Comparison of ENCODE assay signal across 19 cellular contexts in the genomic region with DNA sequence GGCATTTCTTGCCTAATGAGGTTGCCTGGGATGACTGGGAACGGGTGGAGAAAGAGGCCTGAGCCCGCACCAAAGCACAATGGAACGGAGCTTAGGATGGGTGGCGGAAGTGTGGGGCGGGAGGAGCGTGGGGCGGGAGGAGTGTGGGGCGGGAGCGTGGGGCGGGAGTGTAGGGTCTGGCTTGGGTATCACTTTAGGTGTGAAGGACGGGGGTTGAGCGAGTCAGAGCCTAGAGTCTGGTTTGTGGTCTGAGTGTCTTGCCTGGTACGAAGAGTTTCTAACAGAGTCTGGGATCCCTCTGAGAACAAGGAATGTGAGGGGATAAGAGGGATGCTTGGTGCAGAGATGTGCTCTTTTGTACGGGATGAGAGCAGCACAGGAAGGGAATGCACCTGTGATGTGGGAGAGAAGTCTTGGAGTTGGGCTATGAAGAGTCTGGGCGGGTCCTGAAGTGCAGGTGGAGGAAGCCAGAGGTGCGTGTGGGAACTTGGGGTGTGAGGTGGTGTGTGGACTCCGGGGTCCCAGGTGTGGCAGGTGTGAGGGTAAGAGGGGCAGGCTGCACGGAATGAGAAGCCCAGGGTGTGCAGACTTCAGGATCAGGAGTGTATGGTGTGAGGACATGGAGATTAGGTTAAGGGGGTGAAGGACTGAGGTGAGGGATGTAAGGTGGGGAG. TPM values are rescaled to one million over a fixed set of nuclear protein-coding genes. Genes with fewer than 3 reads are reported as not detected.
DNase-seq lines count a peak whose midpoint lies in the region; ATAC-seq and TF ChIP-seq lines count a peak whose summit lies in the region.
"Had no signal": no experiment of that assay in that cellular context is flagged by ENCODE, and none has a peak within 500 bp of the region (broad histone marks: within the 10 kb centered on the region; RNA-seq: fewer than 3 reads in every experiment).

No MANE protein-coding gene starts in this region.

- intact Hi-C loops in activated naive CD4-positive, alpha-beta T cell treated with anti-CD3 and anti-CD28 coated beads for 36 hours (cut with micrococcal nuclease) = loop anchor here (1.0 kb wide), 4 partner anchors 21 to 53 kb away; partner anchors contain the start of genes CHKB, NCAPH2 and SCO2
- intact Hi-C loops in thyroid gland (cut with DNase I) = no loop called here

- TF ChIP-seq CTCF in glutamatergic neuron (IDR thresholded peaks at IDR 0.05; ENCODE audit: partially characterized antibody, unreplicated experiment) (no peak), thyroid gland (IDR thresholded peaks at IDR 0.05) (no peak)

- H3K27ac ChIP-seq in thyroid gland = no peak overlapping the region
- H3K27ac ChIP-seq: gastrocnemius medialis, pancreas had no signal

- H3K36me3 Mint-ChIP-seq in activated naive CD4-positive, alpha-beta T cell treated with anti-CD3 and anti-CD28 coated beads for 36 hours (ENCODE audit: low read depth) = no peaks in the 10 kb centered on the region
- H3K36me3 Mint-ChIP-seq in activated CD4-positive, alpha-beta memory T cell treated with anti-CD3 and anti-CD28 coated beads, Interleukin-2, amount 10 ng/mL, durations not matched to agents 7 days and 5 days (ENCODE audit: low read depth) = no peaks in the 10 kb centered on the region
- no peaks in the 10 kb centered on the region for H3K36me3 Mint-ChIP-seq in glutamatergic neuron (ENCODE audit: unreplicated experiment)
- no peaks in the 10 kb centered on the region for H3K36me3 Mint-ChIP-seq in stimulated activated effector memory CD8-positive, alpha-beta T cell treated with anti-CD3 and anti-CD28 coated beads, Interleukin-12 subunit alpha, Interleukin-12 subunit beta, amount 100 ng/mL, for 72 hours

- H3K4me3 Mint-ChIP-seq in activated naive CD4-positive, alpha-beta T cell treated with anti-CD3 and anti-CD28 coated beads for 36 hours = peak overlapping the region; percentile 62
- H3K4me3 Mint-ChIP-seq in activated CD4-positive, alpha-beta memory T cell treated with anti-CD3 and anti-CD28 coated beads, Interleukin-2, amount 10 ng/mL, durations not matched to agents 7 days and 5 days = peak overlapping the region; percentile 39
- peak overlapping the region; percentile 50 for H3K4me3 Mint-ChIP-seq in glutamatergic neuron (ENCODE audit: unreplicated experiment)
- peak overlapping the region; percentile 70 for H3K4me3 Mint-ChIP-seq in stimulated activated effector memory CD8-positive, alpha-beta T cell treated with anti-CD3 and anti-CD28 coated beads, Interleukin-12 subunit alpha, Interleukin-12 subunit beta, amount 100 ng/mL, for 72 hours
- H3K4me3 Mint-ChIP-seq: HFFc6 had no signal

- H3K9me3 Mint-ChIP-seq in activated naive CD4-positive, alpha-beta T cell treated with anti-CD3 and anti-CD28 coated beads for 36 hours = no peaks in the 10 kb centered on the region
- no peaks in the 10 kb centered on the region for H3K9me3 Mint-ChIP-seq in activated CD4-positive, alpha-beta memory T cell treated with anti-CD3 and anti-CD28 coated beads, Interleukin-2, amount 10 ng/mL, durations not matched to agents 7 days and 5 days
- H3K9me3 Mint-ChIP-seq in glutamatergic neuron (ENCODE audit: unreplicated experiment) = peaks cover 3% of the 10 kb centered on the region
- no peaks in the 10 kb centered on the region for H3K9me3 Mint-ChIP-seq in stimulated activated effector memory CD8-positive, alpha-beta T cell treated with anti-CD3 and anti-CD28 coated beads, Interleukin-12 subunit alpha, Interleukin-12 subunit beta, amount 100 ng/mL, for 72 hours
- H3K9me3 Mint-ChIP-seq: HFFc6 had no signal

- H3K4me1 ChIP-seq in thyroid gland = peaks cover 11 to 12% of the 10 kb centered on the region in 2 donors

- TF ChIP-seq POLR2A in thyroid gland (IDR thresholded peaks at IDR 0.05) (no peak), erythroblast (IDR thresholded peaks at IDR 0.05; ENCODE audit: low read length) (no peak)

- no peaks in the 10 kb centered on the region for H3K27me3 ChIP-seq in thyroid gland
- H3K27me3 ChIP-seq: gastrocnemius medialis, pancreas had no signal

- peaks cover 13% of the 10 kb centered on the region for H3K4me1 Mint-ChIP-seq in activated naive CD4-positive, alpha-beta T cell treated with anti-CD3 and anti-CD28 coated beads for 36 hours (ENCODE audit: low read depth)
- peaks cover 26% of the 10 kb centered on the region for H3K4me1 Mint-ChIP-seq in activated CD4-positive, alpha-beta memory T cell treated with anti-CD3 and anti-CD28 coated beads, Interleukin-2, amount 10 ng/mL, durations not matched to agents 7 days and 5 days
- H3K4me1 Mint-ChIP-seq in glutamatergic neuron (ENCODE audit: low read depth, unreplicated experiment) = peaks cover 4% of the 10 kb centered on the region
- peaks cover 24% of the 10 kb centered on the region for H3K4me1 Mint-ChIP-seq in stimulated activated effector memory CD8-positive, alpha-beta T cell treated with anti-CD3 and anti-CD28 coated beads, Interleukin-12 subunit alpha, Interleukin-12 subunit beta, amount 100 ng/mL, for 72 hours

- CTCF ChIA-PET in activated naive CD4-positive, alpha-beta T cell treated with anti-CD3 and anti-CD28 coated beads for 36 hours (lab: Charles Lee) = interaction anchor here (0.5 kb wide), 1 partner anchor 20 kb away, joined by 4 read pairs; no protein-coding TSS in a partner anchor
- CTCF ChIA-PET in activated CD4-positive, alpha-beta memory T cell treated with anti-CD3 and anti-CD28 coated beads, Interleukin-2, amount 10 ng/mL, durations not matched to agents 7 days and 5 days (lab: Charles Lee) = interaction anchor here (0.7 kb wide), 1 partner anchor 36 kb away, joined by 3 read pairs; the partner anchor contains the start of gene SCO2

- no peak for DNase-seq in activated naive CD4-positive, alpha-beta T cell treated with anti-CD3 and anti-CD28 coated beads for 36 hours
- DNase-seq in activated naive CD4-positive, alpha-beta T cell (lab: John Stamatoyannopoulos, UW) = no peak
- no peak for DNase-seq in activated CD4-positive, alpha-beta memory T cell treated with anti-CD3 and anti-CD28 coated beads, Interleukin-2, amount 10 ng/mL, durations not matched to agents 7 days and 5 days
- DNase-seq in glutamatergic neuron (no peak), thyroid gland (no peak), 8988T (no peak), erythroblast (lab: John Stamatoyannopoulos, UW) (no peak)
- no peak for DNase-seq in stimulated activated effector memory CD8-positive, alpha-beta T cell treated with anti-CD3 and anti-CD28 coated beads, Interleukin-12 subunit alpha, Interleukin-12 subunit beta, amount 100 ng/mL, for 72 hours (ENCODE audit: low spot score in 2 of 2)
- DNase-seq: activated effector memory CD4-positive, alpha-beta T cell treated with anti-CD3 and anti-CD28 coated beads, Interleukin-2, amount 50 U/mL, for 16 hours; DMS79; gastrocnemius medialis; HFFc6; NCI-H1694; NCI-H510A treated with DMSO at 0.1 percent for 48 hours; PC-3; small intestine had no signal

- no peak overlapping the region for H3K27ac Mint-ChIP-seq in activated naive CD4-positive, alpha-beta T cell treated with anti-CD3 and anti-CD28 coated beads for 36 hours
- no peak overlapping the region for H3K27ac Mint-ChIP-seq in activated CD4-positive, alpha-beta memory T cell treated with anti-CD3 and anti-CD28 coated beads, Interleukin-2, amount 10 ng/mL, durations not matched to agents 7 days and 5 days
- H3K27ac Mint-ChIP-seq in glutamatergic neuron (ENCODE audit: unreplicated experiment) = no peak overlapping the region
- peak overlapping the region; percentile 91 for H3K27ac Mint-ChIP-seq in stimulated activated effector memory CD8-positive, alpha-beta T cell treated with anti-CD3 and anti-CD28 coated beads, Interleukin-12 subunit alpha, Interleukin-12 subunit beta, amount 100 ng/mL, for 72 hours
- H3K27ac Mint-ChIP-seq: HFFc6 had no signal

- POLR2A ChIA-PET in activated CD4-positive, alpha-beta memory T cell treated with anti-CD3 and anti-CD28 coated beads, Interleukin-2, amount 10 ng/mL, durations not matched to agents 7 days and 5 days (lab: Charles Lee) = interaction anchor here (1.4 to 8.1 kb wide), 3 partner anchors 14 to 35 kb away, joined by 5 to 109 read pairs (median 9); partner anchors contain the start of gene SCO2

- H3K4me3 ChIP-seq in thyroid gland (replicated peaks in 1 of 3) = no peak overlapping the region
- H3K4me3 ChIP-seq: pancreas had no signal

- H3K36me3 ChIP-seq in thyroid gland = no peaks in the 10 kb centered on the region
- H3K36me3 ChIP-seq: gastrocnemius medialis, pancreas had no signal

- no peaks in the 10 kb centered on the region for H3K9me3 ChIP-seq in thyroid gland
- H3K9me3 ChIP-seq: gastrocnemius medialis, pancreas had no signal

- WGBS in thyroid gland, 2 donors = 77 to 79% methylated on average over 18 of the region's 18 CpGs

- ATAC-seq in stimulated activated effector memory CD8-positive, alpha-beta T cell treated with anti-CD3 and anti-CD28 coated beads, Interleukin-12 subunit alpha, Interleukin-12 subunit beta, amount 100 ng/mL, for 72 hours = no peak
- ATAC-seq: gastrocnemius medialis, PC-3 had no signal

- H3K27me3 Mint-ChIP-seq in activated naive CD4-positive, alpha-beta T cell treated with anti-CD3 and anti-CD28 coated beads for 36 hours (ENCODE audit: low read depth) = no peaks in the 10 kb centered on the region
- peaks cover 25% of the 10 kb centered on the region for H3K27me3 Mint-ChIP-seq in activated CD4-positive, alpha-beta memory T cell treated with anti-CD3 and anti-CD28 coated beads, Interleukin-2, amount 10 ng/mL, durations not matched to agents 7 days and 5 days
- H3K27me3 Mint-ChIP-seq in glutamatergic neuron (ENCODE audit: unreplicated experiment) = peaks cover 13% of the 10 kb centered on the region

RNA-seq across cellular contexts. Expression of gene SYCE3, which starts 1.2 kb away (rescaled TPM):
- total RNA-seq in activated naive CD4-positive, alpha-beta T cell treated with anti-CD3 and anti-CD28 coated beads for 36 hours = 1 to 10 TPM in 1 of 2 experiments, under 1 TPM in 1; 0.91 to 2.0 TPM
- under 1 TPM; 0.58 to 0.71 TPM for total RNA-seq in activated CD4-positive, alpha-beta memory T cell treated with anti-CD3 and anti-CD28 coated beads, Interleukin-2, amount 10 ng/mL, durations not matched to agents 7 days and 5 days
- total RNA-seq in glutamatergic neuron (ENCODE audit: unreplicated experiment) (not detected), thyroid gland (1 to 10 TPM in 3 of 4 donors, not detected in 1; 3.5 to 6.0 (median 4.3) TPM)
- total RNA-seq: cardiac septum, gastrocnemius medialis, HFFc6 had no signal

RNA-seq across cellular contexts. Expression of gene KLHDC7B, which starts 15.8 kb away (rescaled TPM):
- total RNA-seq in activated naive CD4-positive, alpha-beta T cell treated with anti-CD3 and anti-CD28 coated beads for 36 hours = 1 to 10 TPM; 7.4 to 7.6 TPM
- 1 to 10 TPM; 8.0 to 8.4 TPM for total RNA-seq in activated CD4-positive, alpha-beta memory T cell treated with anti-CD3 and anti-CD28 coated beads, Interleukin-2, amount 10 ng/mL, durations not matched to agents 7 days and 5 days
- total RNA-seq in glutamatergic neuron (ENCODE audit: unreplicated experiment) = 0.12 TPM
- under 1 TPM in 1 of 4 donors, not detected in 3; 0.27 TPM for total RNA-seq in thyroid gland
- total RNA-seq: gastrocnemius medialis, PC-3, subcutaneous adipose tissue had no signal

RNA-seq across cellular contexts. Expression of gene CPT1B, which starts 16.7 kb away (rescaled TPM):
- total RNA-seq in activated naive CD4-positive, alpha-beta T cell treated with anti-CD3 and anti-CD28 coated beads for 36 hours = 10 to 100 TPM; 37.3 to 43.7 TPM
- total RNA-seq in activated CD4-positive, alpha-beta memory T cell treated with anti-CD3 and anti-CD28 coated beads, Interleukin-2, amount 10 ng/mL, durations not matched to agents 7 days and 5 days = 10 to 100 TPM; 60.8 to 60.9 TPM
- total RNA-seq in glutamatergic neuron (ENCODE audit: unreplicated experiment) = 118 TPM
- total RNA-seq in thyroid gland = 10 to 100 TPM in 3 of 4 donors, 1 to 10 TPM in 1; 9.7 to 38.7 (median 14.9) TPM

RNA-seq across cellular contexts. Expression of gene CHKB, which starts 21.1 kb away (rescaled TPM):
- total RNA-seq in activated naive CD4-positive, alpha-beta T cell treated with anti-CD3 and anti-CD28 coated beads for 36 hours = 10 to 100 TPM; 71.0 to 81.4 TPM
- 100 to 1,000 TPM; 101 to 111 TPM for total RNA-seq in activated CD4-positive, alpha-beta memory T cell treated with anti-CD3 and anti-CD28 coated beads, Interleukin-2, amount 10 ng/mL, durations not matched to agents 7 days and 5 days
- total RNA-seq in glutamatergic neuron (ENCODE audit: unreplicated experiment) (147 TPM), thyroid gland (10 to 100 TPM; 49.1 to 96.9 (median 67.8) TPM)

RNA-seq across cellular contexts. Expression of gene TYMP, which starts 31.7 kb away (rescaled TPM):
- total RNA-seq in activated naive CD4-positive, alpha-beta T cell treated with anti-CD3 and anti-CD28 coated beads for 36 hours = 10 to 100 TPM; 43.7 to 49.6 TPM
- total RNA-seq in activated CD4-positive, alpha-beta memory T cell treated with anti-CD3 and anti-CD28 coated beads, Interleukin-2, amount 10 ng/mL, durations not matched to agents 7 days and 5 days = 10 to 100 TPM; 89.1 to 90.2 TPM
- total RNA-seq in glutamatergic neuron (ENCODE audit: unreplicated experiment) = 1.2 TPM
- 10 to 100 TPM; 28.0 to 61.0 (median 33.6) TPM for total RNA-seq in thyroid gland
